ENCODE assay signal across 23 cellular contexts in genomic region chr2:8190279-8190678, GRCh38.
DNase-seq lines count a peak whose midpoint lies in the region; ATAC-seq, FAIRE-seq and TF ChIP-seq lines count a peak whose summit lies in the region.
"Had no signal": no experiment of that assay in that cellular context is flagged by ENCODE, and none has a peak within 500 bp of the region (broad histone marks: within the 10 kb centered on the region; RNA-seq: fewer than 3 reads in every experiment).

No MANE protein-coding gene starts in this region.

- H4K20me1 ChIP-seq in HepG2 (ENCODE audit: insufficient read depth, low read length) (no peaks in the 10 kb centered on the region), osteoblast (ENCODE audit: insufficient read depth, low read length) (no peaks in the 10 kb centered on the region)
- H4K20me1 ChIP-seq: BLaER1 had no signal

- no peak overlapping the region for H3K4me2 ChIP-seq in HepG2 (ENCODE audit: low read depth, low read length)
- no peak overlapping the region for H3K4me2 ChIP-seq in osteoblast (ENCODE audit: insufficient read depth, low read length)
- H3K4me2 ChIP-seq: BLaER1, GM23338 had no signal

- H3K79me2 ChIP-seq in HepG2 (ENCODE audit: insufficient read depth, low read length) (no peaks in the 10 kb centered on the region), osteoblast (ENCODE audit: insufficient read depth, low read length) (no peaks in the 10 kb centered on the region)

- H3K27me3 Mint-ChIP-seq in T-helper 17 cell = no peaks in the 10 kb centered on the region
- no peaks in the 10 kb centered on the region for H3K27me3 Mint-ChIP-seq in CD8-positive, alpha-beta memory T cell
- H3K27me3 Mint-ChIP-seq: CD4-positive, CD25-positive, alpha-beta regulatory T cell had no signal

- H2AFZ ChIP-seq in HepG2 (ENCODE audit: low read length) (no peak overlapping the region), osteoblast (ENCODE audit: low read length) (peak overlapping the region; percentile 40)

- no TSS peak for BruUV-seq in HepG2 (replicated peaks; lab: Mats Ljungman, UMichigan)

- peak overlapping the region; percentile 30 for H3K27ac Mint-ChIP-seq in T-helper 17 cell
- no peak overlapping the region for H3K27ac Mint-ChIP-seq in CD8-positive, alpha-beta memory T cell
- H3K27ac Mint-ChIP-seq: B cell; CD4-positive, CD25-positive, alpha-beta regulatory T cell; CD8-positive, alpha-beta T cell; GM23338; H9 had no signal

- H3K27ac ChIP-seq in HepG2 (ENCODE audit: extremely low read length, insufficient read depth, low read length) (no peak overlapping the region), right lobe of liver (no peak overlapping the region), osteoblast (ENCODE audit: low read depth, low read length) (no peak overlapping the region), esophagus squamous epithelium (no peak overlapping the region)
- H3K27ac ChIP-seq in CD8-positive, alpha-beta memory T cell (ENCODE audit: low read depth, low read length) = no peak overlapping the region
- H3K27ac ChIP-seq: 22Rv1, BLaER1, C4-2B had no signal

- H3K9ac ChIP-seq in HepG2 (ENCODE audit: insufficient read depth, low read depth, low read length) = no peak overlapping the region
- H3K9ac ChIP-seq: BLaER1 had no signal

- H3K36me3 ChIP-seq in HepG2 (replicated peaks in 1 of 2; ENCODE audit: control insufficient read depth in 1 of 2, insufficient read depth in 2 of 2, low read length in 2 of 2) (no peaks in the 10 kb centered on the region), right lobe of liver (no peaks in the 10 kb centered on the region), osteoblast (ENCODE audit: insufficient read depth, low read length) (no peaks in the 10 kb centered on the region), esophagus squamous epithelium (no peaks in the 10 kb centered on the region)
- no peaks in the 10 kb centered on the region for H3K36me3 ChIP-seq in CD8-positive, alpha-beta memory T cell (ENCODE audit: insufficient read depth, low read length)
- H3K36me3 ChIP-seq: BLaER1 had no signal

- H3K4me1 ChIP-seq in HepG2 (ENCODE audit: insufficient read depth, low read length) = peaks cover 11% of the 10 kb centered on the region
- H3K4me1 ChIP-seq in right lobe of liver = peaks cover 0 to 7% (median 0%) of the 10 kb centered on the region in 4 donors
- H3K4me1 ChIP-seq in osteoblast (ENCODE audit: insufficient read depth, low read length) = no peaks in the 10 kb centered on the region
- peaks cover 0 to 4% (median 0%) of the 10 kb centered on the region in 3 donors for H3K4me1 ChIP-seq in esophagus squamous epithelium
- no peaks in the 10 kb centered on the region for H3K4me1 ChIP-seq in CD8-positive, alpha-beta memory T cell (ENCODE audit: insufficient read depth, low read length)
- H3K4me1 ChIP-seq: BLaER1 had no signal

- CTCF ChIA-PET in HepG2 (lab: Yijun Ruan, JAX; ENCODE audit: low intra/inter-chr PET ratio, low total read pairs) = no interaction called here
- CTCF ChIA-PET in CD8-positive, alpha-beta memory T cell (lab: Charles Lee) = no interaction called here

- TF ChIP-seq POLR2A in HepG2 (IDR thresholded peaks at IDR 0.05; ENCODE audit: insufficient read depth in 1 of 2, low read depth in 2 of 2, low read length in 2 of 2) = no peak
- no peak for TF ChIP-seq POLR2A in right lobe of liver (IDR thresholded peaks at IDR 0.05)
- no peak for TF ChIP-seq POLR2A in esophagus squamous epithelium (IDR thresholded peaks at IDR 0.05)

- TF ChIP-seq CTCF in HepG2 (CRISPR knock-in tag; IDR thresholded peaks at IDR 0.05) = no peak
- TF ChIP-seq CTCF in right lobe of liver (IDR thresholded peaks at IDR 0.05) = no peak
- TF ChIP-seq CTCF in osteoblast (IDR thresholded peaks at IDR 0.05; ENCODE audit: extremely low read depth, low read depth, low read length) = no peak
- TF ChIP-seq CTCF in esophagus squamous epithelium (IDR thresholded peaks at IDR 0.05) = no peak

- peaks cover 6% of the 10 kb centered on the region for H3K4me1 Mint-ChIP-seq in T-helper 17 cell
- H3K4me1 Mint-ChIP-seq in CD8-positive, alpha-beta memory T cell = no peaks in the 10 kb centered on the region
- H3K4me1 Mint-ChIP-seq: B cell; CD4-positive, CD25-positive, alpha-beta regulatory T cell had no signal

- WGBS in HepG2 (ENCODE audit: low lambda C conversion rate) = 0% methylated on average over 1 of the region's 1 CpG
- WGBS in right lobe of liver (ENCODE audit: insufficient coverage, low coverage, low lambda C conversion rate, missing lambda C conversion rate) = 62% methylated on average over 1 of the region's 1 CpG
- WGBS in esophagus squamous epithelium, 2 donors = 64 to 67% methylated on average over 1 of the region's 1 CpG

- no peak for TF ChIP-seq EP300 in HepG2 (IDR thresholded peaks at IDR 0.05; ENCODE audit: low read depth in 2 of 2, low read length in 2 of 2)
- TF ChIP-seq EP300 in HepG2 (CRISPR knock-in tag; IDR thresholded peaks at IDR 0.05; ENCODE audit: borderline replicate concordance) = no peak

- peaks cover 0 to 32% of the 10 kb centered on the region in 2 experiments; a peak in 2 of 5 replicates for H3K27me3 ChIP-seq in HepG2 (ENCODE audit: control insufficient read depth in 1 of 2, insufficient read depth in 2 of 2, low read length in 2 of 2)
- H3K27me3 ChIP-seq in right lobe of liver = no peaks in the 10 kb centered on the region
- no peaks in the 10 kb centered on the region for H3K27me3 ChIP-seq in osteoblast (ENCODE audit: insufficient read depth, low read length)
- no peaks in the 10 kb centered on the region for H3K27me3 ChIP-seq in esophagus squamous epithelium
- no peaks in the 10 kb centered on the region for H3K27me3 ChIP-seq in CD8-positive, alpha-beta memory T cell (ENCODE audit: insufficient read depth, low read length, poor library complexity, severe bottlenecking)
- H3K27me3 ChIP-seq: BLaER1 had no signal

- in situ Hi-C loops in HepG2 (cut with HindIII; ENCODE audit: extremely low pct_ligation_motif_present, low pct_unique_long_range_greater_than_20kb) = no loop called here

- H3K4me3 Mint-ChIP-seq in T-helper 17 cell = no peak overlapping the region
- no peak overlapping the region for H3K4me3 Mint-ChIP-seq in CD8-positive, alpha-beta memory T cell
- H3K4me3 Mint-ChIP-seq: B cell; CD4-positive, CD25-positive, alpha-beta regulatory T cell; CD8-positive, alpha-beta T cell; GM23338; H9 had no signal

- FAIRE-seq in HepG2 (lab: Jason Lieb, UNC) = no peak
- FAIRE-seq: A204.1, D721Med, GM12878 had no signal

- no peak for TF ChIP-seq RAD21 in HepG2 (CRISPR knock-in tag; IDR thresholded peaks at IDR 0.05)

- peaks cover 0 to 10% (median 6%) of the 10 kb centered on the region in 5 donors for H3K9me3 Mint-ChIP-seq in CD8-positive, alpha-beta memory T cell

- DNase-seq in HepG2 (ENCODE audit: low spot score) = no peak
- DNase-seq in right lobe of liver = no peak
- DNase-seq in T-helper 17 cell = no peak
- no peak for DNase-seq in osteoblast (ENCODE audit: insufficient read length, low spot score, missing footprints)
- no peak for DNase-seq in esophagus squamous epithelium (lab: John Stamatoyannopoulos, UW)
- no peak for DNase-seq in NCI-H774 (lab: John Stamatoyannopoulos, UW)
- no peak for DNase-seq in CD8-positive, alpha-beta memory T cell
- DNase-seq: CD4-positive, CD25-positive, alpha-beta regulatory T cell; CD8-positive, alpha-beta T cell; DMS 273 treated with DMSO at 0.1 percent for 48 hours; DMS79; EL; GDM1; H9 had no signal

- ATAC-seq in HepG2 (no peak), right lobe of liver (no peak), T-helper 17 cell (no peak)
- ATAC-seq: CD8-positive, alpha-beta T cell; GM12878; GM23338; HCT116 had no signal

- H3K4me3 ChIP-seq in HepG2 (replicated peaks in 1 of 3; ENCODE audit: insufficient read depth in 1 of 3, low read depth in 2 of 3, low read length in 3 of 3) (no peak overlapping the region), right lobe of liver (no peak overlapping the region), osteoblast (ENCODE audit: insufficient read depth, low read length) (no peak overlapping the region), esophagus squamous epithelium (no peak overlapping the region)
- no peak overlapping the region for H3K4me3 ChIP-seq in CD8-positive, alpha-beta memory T cell (ENCODE audit: low read length)
- H3K4me3 ChIP-seq: BLaER1, GM12878, GM23338 had no signal

- H3K36me3 Mint-ChIP-seq in T-helper 17 cell (ENCODE audit: low read depth) = no peaks in the 10 kb centered on the region
- H3K36me3 Mint-ChIP-seq in CD8-positive, alpha-beta memory T cell = peaks cover 0 to 3% (median 0%) of the 10 kb centered on the region in 3 donors
- H3K36me3 Mint-ChIP-seq: CD4-positive, CD25-positive, alpha-beta regulatory T cell; CD8-positive, alpha-beta T cell had no signal

- H3K9me3 ChIP-seq in HepG2 (ENCODE audit: low read length) (no peaks in the 10 kb centered on the region), right lobe of liver (no peaks in the 10 kb centered on the region), T-helper 17 cell (ENCODE audit: control insufficient read depth, low read length, poor library complexity, severe bottlenecking) (no peaks in the 10 kb centered on the region), osteoblast (ENCODE audit: low read depth, low read length) (no peaks in the 10 kb centered on the region), esophagus squamous epithelium (no peaks in the 10 kb centered on the region)
- no peaks in the 10 kb centered on the region for H3K9me3 ChIP-seq in CD8-positive, alpha-beta memory T cell (ENCODE audit: low read length)
- H3K9me3 ChIP-seq: BLaER1 had no signal

- POLR2A ChIA-PET in HepG2 (lab: Yijun Ruan, JAX) = no interaction called here
- POLR2A ChIA-PET in CD8-positive, alpha-beta memory T cell (lab: Charles Lee) = no interaction called here

- intact Hi-C loops in HepG2 (cut with micrococcal nuclease; ENCODE audit: unreplicated experiment) (no loop called here), right lobe of liver (cut with DNase I) (no loop called here), esophagus squamous epithelium (cut with DNase I) (no loop called here)

TF ChIP-seq in HepG2, 621 proteins besides CTCF, POLR2A, EP300 and RAD21:
- TF ChIP-seq ZNF138 (CRISPR knock-in tag; IDR thresholded peaks at IDR 0.05; ENCODE audit: low read depth) (no peak), NONO (IDR thresholded peaks at IDR 0.05) (0 out of 2 replicates have a peak, but pooled peaks have one; percentile 80), NONO (CRISPR knock-in tag; conservative IDR thresholded peaks at IDR 0.05) (no peak), ZNF746 (CRISPR knock-in tag; IDR thresholded peaks at IDR 0.05) (no peak), PLRG1 (conservative IDR thresholded peaks at IDR 0.05) (0 out of 2 replicates have a peak, but pooled peaks have one; percentile 59), ZFYVE20 (CRISPR knock-in tag; IDR thresholded peaks at IDR 0.05; ENCODE audit: borderline replicate concordance, low read depth) (no peak), KLF13 (CRISPR knock-in tag; IDR thresholded peaks at IDR 0.05) (no peak)
TF ChIP-seq in HepG2: peak in this region for 2.
